ENCODE assay signal across 8 cellular contexts in genomic region chr10:97318772-97319651, GRCh38. TPM values are rescaled to one million over a fixed set of nuclear protein-coding genes. Genes with fewer than 3 reads are reported as not detected.
A peak's percentile ranks its signal among the peaks of the same experiment; 100 is the strongest.
DNase-seq lines count a peak whose midpoint lies in the region; ATAC-seq and TF ChIP-seq lines count a peak whose summit lies in the region.

TSS of gene FRAT1 (plus strand) at chr10:97319271. CDS start at chr10:97319454, 183 bp downstream.

- H3K27ac Mint-ChIP-seq in activated T-helper 2 cell treated with anti-CD3 and anti-CD28 coated beads, Interferon-gamma antibody, Interleukin-2, Interleukin-4, amounts not matched to agents 10 μg/mL and 5 μg/mL and 100 μg/mL, durations not matched to agents 14 hours and 24 hours and 36 hours = peak within 1 kb of the TSS; percentile 99
- H3K27ac Mint-ChIP-seq in nephron progenitor cell = peak within 1 kb of the TSS; percentile 100

- peak; percentile 84 for ATAC-seq in GM21529 (IDR thresholded peaks at IDR 0.05; ENCODE audit: unreplicated experiment)
- ATAC-seq in stimulated activated naive CD8-positive, alpha-beta T cell treated with anti-CD3 and anti-CD28 coated beads, Interleukin-15, Interleukin-2, amounts not matched to agents 100 U/mL and 50 U/mL, for 24 hours = peak; percentile 58

- peak within 1 kb of the TSS; percentile 91 for H3K4me3 Mint-ChIP-seq in activated T-helper 2 cell treated with anti-CD3 and anti-CD28 coated beads, Interferon-gamma antibody, Interleukin-2, Interleukin-4, amounts not matched to agents 10 μg/mL and 5 μg/mL and 100 μg/mL, durations not matched to agents 14 hours and 24 hours and 36 hours (ENCODE audit: low read depth)
- peak within 1 kb of the TSS; percentile 88 for H3K4me3 Mint-ChIP-seq in nephron progenitor cell

- peak within 1 kb of the TSS; percentile 72 for H3K4me3 ChIP-seq in Jurkat, Clone E6-1 (ENCODE audit: low read length)
- H3K4me3 ChIP-seq in fibroblast of pulmonary artery (replicated peaks; ENCODE audit: low read depth, low read length) = peak within 1 kb of the TSS; percentile 70

- DNase-seq in DMS53 (lab: John Stamatoyannopoulos, UW) (peak; percentile 95), RPMI8226 (peak; percentile 84), fibroblast of pulmonary artery (ENCODE audit: low read depth) (peak; percentile 93), nephron progenitor cell (peak; percentile 94)
- peak; percentile 83 for DNase-seq in Jurkat, Clone E6-1 (ENCODE audit: low read depth, low spot score)
- DNase-seq in activated T-helper 2 cell treated with anti-CD3 and anti-CD28 coated beads, Interferon-gamma antibody, Interleukin-2, Interleukin-4, amounts not matched to agents 10 μg/mL and 5 μg/mL and 100 μg/mL, durations not matched to agents 14 hours and 24 hours and 36 hours (ENCODE audit: low spot score) = peak; percentile 89
- DNase-seq in stimulated activated naive CD8-positive, alpha-beta T cell treated with anti-CD3 and anti-CD28 coated beads, Interleukin-15, Interleukin-2, amounts not matched to agents 100 U/mL and 50 U/mL, for 24 hours = peak; percentile 90

- H3K9me3 Mint-ChIP-seq in activated T-helper 2 cell treated with anti-CD3 and anti-CD28 coated beads, Interferon-gamma antibody, Interleukin-2, Interleukin-4, amounts not matched to agents 10 μg/mL and 5 μg/mL and 100 μg/mL, durations not matched to agents 14 hours and 24 hours and 36 hours = no peaks in the 10 kb centered on the region
- no peaks in the 10 kb centered on the region for H3K9me3 Mint-ChIP-seq in nephron progenitor cell

- peaks cover 19% of the 10 kb centered on the region for H3K4me1 Mint-ChIP-seq in activated T-helper 2 cell treated with anti-CD3 and anti-CD28 coated beads, Interferon-gamma antibody, Interleukin-2, Interleukin-4, amounts not matched to agents 10 μg/mL and 5 μg/mL and 100 μg/mL, durations not matched to agents 14 hours and 24 hours and 36 hours (ENCODE audit: low read depth)
- peaks cover 27% of the 10 kb centered on the region for H3K4me1 Mint-ChIP-seq in nephron progenitor cell

- H3K36me3 Mint-ChIP-seq in activated T-helper 2 cell treated with anti-CD3 and anti-CD28 coated beads, Interferon-gamma antibody, Interleukin-2, Interleukin-4, amounts not matched to agents 10 μg/mL and 5 μg/mL and 100 μg/mL, durations not matched to agents 14 hours and 24 hours and 36 hours (ENCODE audit: low read depth) = peaks cover 5% of the 10 kb centered on the region
- no peaks in the 10 kb centered on the region for H3K36me3 Mint-ChIP-seq in nephron progenitor cell (ENCODE audit: low read depth)

- intact Hi-C loops in activated T-helper 2 cell treated with anti-CD3 and anti-CD28 coated beads, Interferon-gamma antibody, Interleukin-2, Interleukin-4, amounts not matched to agents 10 μg/mL and 5 μg/mL and 100 μg/mL, durations not matched to agents 14 hours and 24 hours and 36 hours (cut with micrococcal nuclease) = loop anchor here (1.0 to 5.0 kb wide), 2 partner anchors 27 to 178 kb away; partner anchors contain the start of genes ARHGAP19, MMS19 and UBTD1

- TF ChIP-seq CTCF in fibroblast of pulmonary artery (IDR thresholded peaks at IDR 0.05; ENCODE audit: low read length, missing control alignments) = no peak
- TF ChIP-seq CTCF in nephron progenitor cell (IDR thresholded peaks at IDR 0.05) = no peak

- H3K27me3 Mint-ChIP-seq in activated T-helper 2 cell treated with anti-CD3 and anti-CD28 coated beads, Interferon-gamma antibody, Interleukin-2, Interleukin-4, amounts not matched to agents 10 μg/mL and 5 μg/mL and 100 μg/mL, durations not matched to agents 14 hours and 24 hours and 36 hours (ENCODE audit: low read depth) = peaks cover 10% of the 10 kb centered on the region
- peaks cover 81% of the 10 kb centered on the region for H3K27me3 Mint-ChIP-seq in nephron progenitor cell (ENCODE audit: low read depth, poor library complexity)

RNA-seq across cellular contexts. Expression of gene FRAT1, which starts in this region (rescaled TPM):
- polyA plus RNA-seq in Jurkat, Clone E6-1 (2012; ENCODE audit: insufficient read depth, insufficient read length) = 8.1 TPM
- 2.9 and 3.4 TPM in 2 replicates for total RNA-seq in activated T-helper 2 cell treated with anti-CD3 and anti-CD28 coated beads, Interferon-gamma antibody, Interleukin-2, Interleukin-4, amounts not matched to agents 10 μg/mL and 5 μg/mL and 100 μg/mL, durations not matched to agents 14 hours and 24 hours and 36 hours

Comparison
In these comparisons a context has a peak if more than half of its experiments do, and no peak if none do; other contexts are left out.
1. Peak in every context shown above with its lines: DNase-seq, ATAC-seq and H3K4me3 ChIP-seq.